ENCODE assay signal across 17 cellular contexts in genomic region chrX:118729043-118729652, GRCh38. TPM values are rescaled to one million over a fixed set of nuclear protein-coding genes. Genes with fewer than 3 reads are reported as not detected.
A peak's percentile ranks its signal among the peaks of the same experiment; 100 is the strongest.
DNase-seq lines count a peak whose midpoint lies in the region; ATAC-seq, FAIRE-seq and TF ChIP-seq lines count a peak whose summit lies in the region.
"Had no signal": no experiment of that assay in that cellular context is flagged by ENCODE, and none has a peak within 500 bp of the region (broad histone marks: within the 10 kb centered on the region; RNA-seq: fewer than 3 reads in every experiment).

No MANE protein-coding gene starts in this region.

- FAIRE-seq in GM12891 (lab: Jason Lieb, UNC): peak; percentile 58
- no peak for FAIRE-seq in keratinocyte (lab: Jason Lieb, UNC)
- FAIRE-seq: colon, frontal cortex, G401.6 had no signal

- TF ChIP-seq POLR2A in GM12891 (IDR thresholded peaks at IDR 0.05; ENCODE audit: low read depth, low read length): no peak
- TF ChIP-seq POLR2A in sigmoid colon (IDR thresholded peaks at IDR 0.05): no peak
- no peak for TF ChIP-seq POLR2A in erythroblast (IDR thresholded peaks at IDR 0.05; ENCODE audit: low read length)

- ATAC-seq in activated B cell treated with CpG ODN at 0.5 μM for 24 hours (ENCODE audit: low read depth) (no peak), left lobe of liver (no peak)

- no peaks in the 10 kb centered on the region for H3K9me3 Mint-ChIP-seq in activated B cell treated with CpG ODN at 0.5 μM for 24 hours
- H3K9me3 Mint-ChIP-seq: T-helper 2 cell treated with Interferon-gamma antibody and Interleukin-4, amounts not matched to agents 5 μg/mL and 100 μg/mL, for 36 hours had no signal

- TF ChIP-seq EP300 in sigmoid colon (IDR thresholded peaks at IDR 0.05): no peak

- H3K36me3 ChIP-seq in keratinocyte (ENCODE audit: control insufficient read depth in 2 of 2, extremely low read depth in 1 of 2, insufficient read depth in 2 of 2, low read length in 2 of 2) (no peaks in the 10 kb centered on the region), sigmoid colon (no peaks in the 10 kb centered on the region)

- peak overlapping the region; percentile 27 for H3K27ac Mint-ChIP-seq in activated B cell treated with CpG ODN at 0.5 μM for 24 hours
- H3K27ac Mint-ChIP-seq: CD4-positive, alpha-beta memory T cell; T-helper 2 cell treated with Interferon-gamma antibody and Interleukin-4, amounts not matched to agents 5 μg/mL and 100 μg/mL, for 36 hours had no signal

- H3K4me1 ChIP-seq in keratinocyte (ENCODE audit: control insufficient read depth, extremely low read depth, insufficient read depth, low read length) (peaks cover 13% of the 10 kb centered on the region), sigmoid colon (peaks cover 0 to 47% (median 20%) of the 10 kb centered on the region in 4 donors)

- peaks cover 2% of the 10 kb centered on the region for H3K79me2 ChIP-seq in keratinocyte (ENCODE audit: control insufficient read depth, insufficient read depth, low read length)

- no peaks in the 10 kb centered on the region for H3K27me3 Mint-ChIP-seq in activated B cell treated with CpG ODN at 0.5 μM for 24 hours

- H3K27ac ChIP-seq in keratinocyte (ENCODE audit: control insufficient read depth, insufficient read depth, low read length) (no peak overlapping the region), sigmoid colon (peak overlapping the region; percentile 91 to 98 (median 94))

- H3K36me3 Mint-ChIP-seq in activated B cell treated with CpG ODN at 0.5 μM for 24 hours (ENCODE audit: low read depth): no peaks in the 10 kb centered on the region
- H3K36me3 Mint-ChIP-seq: CD4-positive, alpha-beta memory T cell had no signal

- no peaks in the 10 kb centered on the region for H4K20me1 ChIP-seq in keratinocyte (ENCODE audit: control insufficient read depth, extremely low read depth, insufficient read depth, low read length)

- no peak overlapping the region for H3K9ac ChIP-seq in keratinocyte (ENCODE audit: control insufficient read depth, extremely low read depth, insufficient read depth, low read length)
- H3K9ac ChIP-seq: parathyroid adenoma had no signal

- dilution Hi-C loops in keratinocyte (cut with MboI; ENCODE audit: extremely low pct_ligation_motif_present, low sequenced_read_pairs): no loop called here

- H3K9me3 ChIP-seq in keratinocyte (ENCODE audit: control insufficient read depth, low read depth, low read length) (no peaks in the 10 kb centered on the region), sigmoid colon (no peaks in the 10 kb centered on the region)

- POLR2A ChIA-PET in activated B cell treated with CpG ODN at 0.5 μM for 24 hours (lab: Charles Lee): interaction anchor here (1.7 kb wide), 1 partner anchor 23 kb away, joined by 6 read pairs; no protein-coding TSS in a partner anchor

- 29 to 58% methylated on average over 3 of the region's 3 CpGs for WGBS in sigmoid colon, 2 donors

- H3K4me3 ChIP-seq in keratinocyte (ENCODE audit: control insufficient read depth in 2 of 3, extremely low read depth in 1 of 3, insufficient read depth in 2 of 3, low read depth in 1 of 3, low read length in 3 of 3) (no peak overlapping the region), sigmoid colon (peak overlapping the region in 3 of 4 donors; percentile 81 to 85 (median 82))

- H3K4me3 Mint-ChIP-seq in activated B cell treated with CpG ODN at 0.5 μM for 24 hours: peak overlapping the region; percentile 81
- H3K4me3 Mint-ChIP-seq: T-helper 2 cell treated with Interferon-gamma antibody and Interleukin-4, amounts not matched to agents 5 μg/mL and 100 μg/mL, for 36 hours had no signal

- H2AFZ ChIP-seq in keratinocyte (ENCODE audit: control insufficient read depth, low read length): no peak overlapping the region

- H3K27me3 ChIP-seq in keratinocyte (ENCODE audit: control insufficient read depth, extremely low read depth, insufficient read depth, low read length): no peaks in the 10 kb centered on the region
- no peaks in the 10 kb centered on the region for H3K27me3 ChIP-seq in sigmoid colon

- H3K4me2 ChIP-seq in keratinocyte (ENCODE audit: control insufficient read depth, extremely low read depth, insufficient read depth, low read depth, low read length): peak overlapping the region; percentile 63

- peaks cover 55% of the 10 kb centered on the region for H3K4me1 Mint-ChIP-seq in activated B cell treated with CpG ODN at 0.5 μM for 24 hours

- H3K9me1 ChIP-seq in keratinocyte (ENCODE audit: control insufficient read depth, extremely low read depth, insufficient read depth, low read length): no peaks in the 10 kb centered on the region

- TF ChIP-seq CTCF in activated B cell treated with CpG ODN at 0.5 μM for 24 hours (IDR thresholded peaks at IDR 0.05) (no peak), keratinocyte (optimal IDR thresholded peaks at IDR 0.05 in 1 of 3, IDR thresholded peaks at IDR 0.05 in 1 of 3, conservative IDR thresholded peaks at IDR 0.05 in 1 of 3; ENCODE audit: extremely low read depth in 1 of 3, insufficient read depth in 2 of 3, low read length in 3 of 3) (no peak), sigmoid colon (IDR thresholded peaks at IDR 0.05) (no peak)

- DNase-seq in GM12891 (ENCODE audit: insufficient read length, low spot score): no peak
- DNase-seq in activated B cell treated with CpG ODN at 0.5 μM for 24 hours: no peak
- DNase-seq in keratinocyte (ENCODE audit: low read depth, low spot score): no peak
- no peak for DNase-seq in sigmoid colon
- DNase-seq in Kasumi-1 (lab: John Stamatoyannopoulos, UW): no peak
- no peak for DNase-seq in left lobe of liver (ENCODE audit: low spot score)
- DNase-seq in erythroblast (lab: John Stamatoyannopoulos, UW): no peak
- no peak for DNase-seq in stimulated activated CD4-positive, alpha-beta T cell treated with anti-CD3 and anti-CD28 coated beads, Interleukin-2, amount 100 ng/mL, for 24 hours
- DNase-seq: activated naive CD4-positive, alpha-beta T cell treated with Interleukin-2 at 50 U/mL for 16 hours; CD4-positive, alpha-beta memory T cell; NCI-H226; stimulated activated CD4-positive, alpha-beta T cell treated with anti-CD3 and anti-CD28 coated beads, Interleukin-4, amount 100 ng/mL, for 4 hours had no signal

- CTCF ChIA-PET in activated B cell treated with CpG ODN at 0.5 μM for 24 hours (lab: Charles Lee): no interaction called here

- intact Hi-C loops in activated B cell treated with CpG ODN at 0.5 μM for 24 hours (cut with micrococcal nuclease): loop anchor here (1.0 kb wide), 1 partner anchor 23 kb away; no protein-coding TSS in a partner anchor
- intact Hi-C loops in sigmoid colon (cut with DNase I): loop anchor here (5.0 kb wide), 1 partner anchor 232 kb away; the partner anchor contains the start of gene DOCK11

TF ChIP-seq in GM12891, 5 proteins besides CTCF, POLR2A, EP300 and RAD21:
- TF ChIP-seq POU2F2 (IDR thresholded peaks at IDR 0.05; ENCODE audit: low read depth, low read length) (no peak), PAX5 (IDR thresholded peaks at IDR 0.05; ENCODE audit: insufficient read depth, low read length, severe bottlenecking) (no peak), POLR2AphosphoS5 (IDR thresholded peaks at IDR 0.05; ENCODE audit: low read depth, low read length) (no peak), SPI1 (IDR thresholded peaks at IDR 0.05; ENCODE audit: low read depth, low read length) (no peak), TAF1 (IDR thresholded peaks at IDR 0.05; ENCODE audit: low read depth, low read length) (no peak)
TF ChIP-seq in GM12891: peak in this region for 0.

RNA-seq across cellular contexts. Expression of gene IL13RA1, which starts 1.7 kb away (rescaled TPM):
- polyA plus RNA-seq in GM12891 (2012; ENCODE audit: low read depth, missing spikeins): 2.0 TPM
- total RNA-seq in activated B cell treated with CpG ODN at 0.5 μM for 24 hours (13.9 and 15.0 TPM in 2 replicates), sigmoid colon (10 to 100 TPM; 42.1 to 57.6 (median 52.0) TPM), left lobe of liver (72.5 TPM)
- polyA plus RNA-seq in keratinocyte (17.9 to 27.8 TPM (median 22.8 TPM) in 3 replicates), sigmoid colon (10 to 100 TPM; 33.6 to 52.4 (median 37.0) TPM)
- polyA plus RNA-seq in keratinocyte (2011; ENCODE audit: low read depth): 6.0 TPM
- 14.7 and 26.6 TPM in 2 replicates for polyA plus RNA-seq in keratinocyte (2011; cell fraction: cytosol; rRNA removed)
- 21.1 and 27.5 TPM in 2 replicates for polyA plus RNA-seq in keratinocyte (2011; cell fraction: nucleus; rRNA removed)
- polyA plus RNA-seq in keratinocyte (2012; ENCODE audit: low replicate concordance): 11.4 and 19.7 TPM in 2 replicates
- 5.7 to 21.7 TPM (median 15.5 TPM) in 3 replicates for polyA minus RNA-seq in keratinocyte
- 12.3 TPM for polyA minus RNA-seq in keratinocyte (2011; cell fraction: cytosol; rRNA and poly(A)+ RNA removed)
- 12.9 and 28.4 TPM in 2 replicates for polyA minus RNA-seq in keratinocyte (2011; cell fraction: nucleus; rRNA and poly(A)+ RNA removed)

Comparison
In these comparisons a context has a peak if more than half of its experiments do, and no peak if none do; other contexts are left out.
1. H3K4me3 ChIP-seq: peak in sigmoid colon (3 of 4); none in keratinocyte (0 of 3).